In genomic region chr6:32968093-32968769, GRCh38 we compare ENCODE assay signal across 1 cellular context.
TF ChIP-seq lines count a peak whose summit lies in the region.

Gene BRD2 (plus strand): TSS chr6:32968594. CDS start chr6:32972899, 4,305 bp downstream.

TF ChIP-seq in HepG2, 621 proteins besides CTCF, POLR2A, EP300 and RAD21 (continued from another document and continues in another):
- TF ChIP-seq SMYD3 (CRISPR knock-in tag; IDR thresholded peaks at IDR 0.05), result peak; percentile 94
- TF ChIP-seq NR1H2 (CRISPR knock-in tag; IDR thresholded peaks at IDR 0.05; ENCODE audit: borderline replicate concordance, low read depth), result peak; percentile 76; the same call in 1 of the 2 replicates
- TF ChIP-seq, protein P1, sequence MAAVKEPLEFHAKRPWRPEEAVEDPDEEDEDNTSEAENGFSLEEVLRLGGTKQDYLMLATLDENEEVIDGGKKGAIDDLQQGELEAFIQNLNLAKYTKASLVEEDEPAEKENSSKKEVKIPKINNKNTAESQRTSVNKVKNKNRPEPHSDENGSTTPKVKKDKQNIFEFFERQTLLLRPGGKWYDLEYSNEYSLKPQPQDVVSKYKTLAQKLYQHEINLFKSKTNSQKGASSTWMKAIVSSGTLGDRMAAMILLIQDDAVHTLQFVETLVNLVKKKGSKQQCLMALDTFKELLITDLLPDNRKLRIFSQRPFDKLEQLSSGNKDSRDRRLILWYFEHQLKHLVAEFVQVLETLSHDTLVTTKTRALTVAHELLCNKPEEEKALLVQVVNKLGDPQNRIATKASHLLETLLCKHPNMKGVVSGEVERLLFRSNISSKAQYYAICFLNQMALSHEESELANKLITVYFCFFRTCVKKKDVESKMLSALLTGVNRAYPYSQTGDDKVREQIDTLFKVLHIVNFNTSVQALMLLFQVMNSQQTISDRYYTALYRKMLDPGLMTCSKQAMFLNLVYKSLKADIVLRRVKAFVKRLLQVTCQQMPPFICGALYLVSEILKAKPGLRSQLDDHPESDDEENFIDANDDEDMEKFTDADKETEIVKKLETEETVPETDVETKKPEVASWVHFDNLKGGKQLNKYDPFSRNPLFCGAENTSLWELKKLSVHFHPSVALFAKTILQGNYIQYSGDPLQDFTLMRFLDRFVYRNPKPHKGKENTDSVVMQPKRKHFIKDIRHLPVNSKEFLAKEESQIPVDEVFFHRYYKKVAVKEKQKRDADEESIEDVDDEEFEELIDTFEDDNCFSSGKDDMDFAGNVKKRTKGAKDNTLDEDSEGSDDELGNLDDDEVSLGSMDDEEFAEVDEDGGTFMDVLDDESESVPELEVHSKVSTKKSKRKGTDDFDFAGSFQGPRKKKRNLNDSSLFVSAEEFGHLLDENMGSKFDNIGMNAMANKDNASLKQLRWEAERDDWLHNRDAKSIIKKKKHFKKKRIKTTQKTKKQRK (IDR thresholded peaks at IDR 0.05; ENCODE audit: low read length), result no peak
- peak; percentile 98 for TF ChIP-seq POGK (CRISPR knock-in tag; conservative IDR thresholded peaks at IDR 0.05)
- TF ChIP-seq ZBTB7B (CRISPR knock-in tag; IDR thresholded peaks at IDR 0.05), result peak; percentile 90
- TF ChIP-seq SRY (CRISPR knock-in tag; IDR thresholded peaks at IDR 0.05), result peak; percentile 88; the same call in 1 of the 2 replicates
- TF ChIP-seq FOXA3 (CRISPR knock-in tag; IDR thresholded peaks at IDR 0.05), result no peak; the same call in 1 of the 2 replicates
- no peak for TF ChIP-seq ZNF337 (CRISPR knock-in tag; IDR thresholded peaks at IDR 0.05; ENCODE audit: borderline replicate concordance, low read depth)
- peak; percentile 79; the same call in 1 of the 2 replicates for TF ChIP-seq DNMT3B (CRISPR knock-in tag; conservative IDR thresholded peaks at IDR 0.05)
- no peak for TF ChIP-seq ATRX (CRISPR knock-in tag; IDR thresholded peaks at IDR 0.05; ENCODE audit: borderline replicate concordance)
- TF ChIP-seq RBM39 (IDR thresholded peaks at IDR 0.05; ENCODE audit: low read depth, low read length, poor library complexity, severe bottlenecking), result peak; percentile 94
- TF ChIP-seq, protein P2, sequence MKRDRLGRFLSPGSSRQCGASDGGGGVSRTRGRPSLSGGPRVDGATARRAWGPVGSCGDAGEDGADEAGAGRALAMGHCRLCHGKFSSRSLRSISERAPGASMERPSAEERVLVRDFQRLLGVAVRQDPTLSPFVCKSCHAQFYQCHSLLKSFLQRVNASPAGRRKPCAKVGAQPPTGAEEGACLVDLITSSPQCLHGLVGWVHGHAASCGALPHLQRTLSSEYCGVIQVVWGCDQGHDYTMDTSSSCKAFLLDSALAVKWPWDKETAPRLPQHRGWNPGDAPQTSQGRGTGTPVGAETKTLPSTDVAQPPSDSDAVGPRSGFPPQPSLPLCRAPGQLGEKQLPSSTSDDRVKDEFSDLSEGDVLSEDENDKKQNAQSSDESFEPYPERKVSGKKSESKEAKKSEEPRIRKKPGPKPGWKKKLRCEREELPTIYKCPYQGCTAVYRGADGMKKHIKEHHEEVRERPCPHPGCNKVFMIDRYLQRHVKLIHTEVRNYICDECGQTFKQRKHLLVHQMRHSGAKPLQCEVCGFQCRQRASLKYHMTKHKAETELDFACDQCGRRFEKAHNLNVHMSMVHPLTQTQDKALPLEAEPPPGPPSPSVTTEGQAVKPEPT (CRISPR knock-in tag; IDR thresholded peaks at IDR 0.05; ENCODE audit: low read depth), result peak; percentile 81
- TF ChIP-seq, protein P3, sequence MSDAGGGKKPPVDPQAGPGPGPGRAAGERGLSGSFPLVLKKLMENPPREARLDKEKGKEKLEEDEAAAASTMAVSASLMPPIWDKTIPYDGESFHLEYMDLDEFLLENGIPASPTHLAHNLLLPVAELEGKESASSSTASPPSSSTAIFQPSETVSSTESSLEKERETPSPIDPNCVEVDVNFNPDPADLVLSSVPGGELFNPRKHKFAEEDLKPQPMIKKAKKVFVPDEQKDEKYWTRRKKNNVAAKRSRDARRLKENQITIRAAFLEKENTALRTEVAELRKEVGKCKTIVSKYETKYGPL (CRISPR knock-in tag; IDR thresholded peaks at IDR 0.05), result peak; percentile 65; the same call in 1 of the 2 replicates
- TF ChIP-seq THYN1 (CRISPR knock-in tag; IDR thresholded peaks at IDR 0.05; ENCODE audit: borderline replicate concordance, low read depth), result peak; percentile 92; the same call in 1 of the 2 replicates
- peak; percentile 93; the same call in 1 of the 2 replicates for TF ChIP-seq ZNF441 (CRISPR knock-in tag; IDR thresholded peaks at IDR 0.05; ENCODE audit: borderline replicate concordance)
- TF ChIP-seq KDM5A (IDR thresholded peaks at IDR 0.05; ENCODE audit: borderline replicate concordance, low read length), result no peak; the same call in 1 of the 2 replicates
- TF ChIP-seq CEBPG (CRISPR knock-in tag; IDR thresholded peaks at IDR 0.05), result peak; percentile 32; the same call in 1 of the 2 replicates
- peak; percentile 83; the same call in 1 of the 2 replicates for TF ChIP-seq KLF11 (CRISPR knock-in tag; IDR thresholded peaks at IDR 0.05)
- TF ChIP-seq SIN3B (IDR thresholded peaks at IDR 0.05; ENCODE audit: low read length), result no peak
- TF ChIP-seq NFYC (CRISPR knock-in tag; IDR thresholded peaks at IDR 0.05), result no peak
- peak; percentile 48; the same call in 1 of the 2 replicates for TF ChIP-seq CHD2 (IDR thresholded peaks at IDR 0.05; ENCODE audit: low read depth, low read length)
- peak; percentile 41 for TF ChIP-seq NR2F6 (IDR thresholded peaks at IDR 0.05)
- peak; percentile 90 for TF ChIP-seq NR2F6 (CRISPR knock-in tag; IDR thresholded peaks at IDR 0.05)
- 0 out of 2 replicates have a peak, but pooled peaks have one; percentile 27 for TF ChIP-seq PLSCR1 (CRISPR knock-in tag; IDR thresholded peaks at IDR 0.05; ENCODE audit: borderline replicate concordance)
- TF ChIP-seq, protein P4, sequence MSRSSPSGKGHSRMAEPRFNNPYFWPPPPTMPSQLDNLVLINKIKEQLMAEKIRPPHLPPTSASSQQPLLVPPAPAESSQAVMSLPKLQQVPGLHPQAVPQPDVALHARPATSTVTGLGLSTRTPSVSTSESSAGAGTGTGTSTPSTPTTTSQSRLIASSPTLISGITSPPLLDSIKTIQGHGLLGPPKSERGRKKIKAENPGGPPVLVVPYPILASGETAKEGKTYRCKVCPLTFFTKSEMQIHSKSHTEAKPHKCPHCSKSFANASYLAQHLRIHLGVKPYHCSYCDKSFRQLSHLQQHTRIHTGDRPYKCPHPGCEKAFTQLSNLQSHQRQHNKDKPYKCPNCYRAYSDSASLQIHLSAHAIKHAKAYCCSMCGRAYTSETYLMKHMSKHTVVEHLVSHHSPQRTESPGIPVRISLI (CRISPR knock-in tag; IDR thresholded peaks at IDR 0.05; ENCODE audit: borderline replicate concordance), result peak; percentile 25; the same call in 1 of the 2 replicates
- no peak for TF ChIP-seq ZNF180 (CRISPR knock-in tag; IDR thresholded peaks at IDR 0.05; ENCODE audit: borderline replicate concordance, low read depth)
- TF ChIP-seq, protein P5, sequence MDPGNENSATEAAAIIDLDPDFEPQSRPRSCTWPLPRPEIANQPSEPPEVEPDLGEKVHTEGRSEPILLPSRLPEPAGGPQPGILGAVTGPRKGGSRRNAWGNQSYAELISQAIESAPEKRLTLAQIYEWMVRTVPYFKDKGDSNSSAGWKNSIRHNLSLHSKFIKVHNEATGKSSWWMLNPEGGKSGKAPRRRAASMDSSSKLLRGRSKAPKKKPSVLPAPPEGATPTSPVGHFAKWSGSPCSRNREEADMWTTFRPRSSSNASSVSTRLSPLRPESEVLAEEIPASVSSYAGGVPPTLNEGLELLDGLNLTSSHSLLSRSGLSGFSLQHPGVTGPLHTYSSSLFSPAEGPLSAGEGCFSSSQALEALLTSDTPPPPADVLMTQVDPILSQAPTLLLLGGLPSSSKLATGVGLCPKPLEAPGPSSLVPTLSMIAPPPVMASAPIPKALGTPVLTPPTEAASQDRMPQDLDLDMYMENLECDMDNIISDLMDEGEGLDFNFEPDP (CRISPR knock-in tag; conservative IDR thresholded peaks at IDR 0.05), result no peak
- TF ChIP-seq NFE2L1 (CRISPR knock-in tag; IDR thresholded peaks at IDR 0.05; ENCODE audit: borderline replicate concordance), result no peak
- no peak for TF ChIP-seq HMGA1 (CRISPR knock-in tag; conservative IDR thresholded peaks at IDR 0.05)
- no peak for TF ChIP-seq ZNF280D (CRISPR knock-in tag; IDR thresholded peaks at IDR 0.05)
- TF ChIP-seq TP53 (CRISPR knock-in tag; conservative IDR thresholded peaks at IDR 0.05), result peak; percentile 74; the same call in 1 of the 2 replicates
- peak; percentile 93; the same call in 1 of the 2 replicates for TF ChIP-seq ZNF704 (CRISPR knock-in tag; IDR thresholded peaks at IDR 0.05; ENCODE audit: borderline replicate concordance)
- TF ChIP-seq NKX3-1 (CRISPR knock-in tag; IDR thresholded peaks at IDR 0.05), result peak; percentile 94
- no peak for TF ChIP-seq NCOA5 (CRISPR knock-in tag; IDR thresholded peaks at IDR 0.05)
- peak; percentile 15; the same call in 1 of the 2 replicates for TF ChIP-seq CBX5 (CRISPR knock-in tag; IDR thresholded peaks at IDR 0.05; ENCODE audit: borderline replicate concordance)
- TF ChIP-seq ZFAT (CRISPR knock-in tag; conservative IDR thresholded peaks at IDR 0.05), result 0 out of 2 replicates have a peak, but pooled peaks have one; percentile 29
- TF ChIP-seq, protein P6, sequence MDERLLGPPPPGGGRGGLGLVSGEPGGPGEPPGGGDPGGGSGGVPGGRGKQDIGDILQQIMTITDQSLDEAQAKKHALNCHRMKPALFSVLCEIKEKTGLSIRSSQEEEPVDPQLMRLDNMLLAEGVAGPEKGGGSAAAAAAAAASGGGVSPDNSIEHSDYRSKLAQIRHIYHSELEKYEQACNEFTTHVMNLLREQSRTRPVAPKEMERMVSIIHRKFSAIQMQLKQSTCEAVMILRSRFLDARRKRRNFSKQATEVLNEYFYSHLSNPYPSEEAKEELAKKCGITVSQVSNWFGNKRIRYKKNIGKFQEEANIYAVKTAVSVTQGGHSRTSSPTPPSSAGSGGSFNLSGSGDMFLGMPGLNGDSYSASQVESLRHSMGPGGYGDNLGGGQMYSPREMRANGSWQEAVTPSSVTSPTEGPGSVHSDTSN (CRISPR knock-in tag; IDR thresholded peaks at IDR 0.05), result 0 out of 2 replicates have a peak, but pooled peaks have one; percentile 36
- TF ChIP-seq ZNF770 (CRISPR knock-in tag; IDR thresholded peaks at IDR 0.05), result peak; percentile 71
- TF ChIP-seq MAF1 (CRISPR knock-in tag; IDR thresholded peaks at IDR 0.05; ENCODE audit: borderline replicate concordance), result 0 out of 2 replicates have a peak, but pooled peaks have one; percentile 70
- no peak for TF ChIP-seq PCBP2 (optimal IDR thresholded peaks at IDR 0.05; ENCODE audit: low read depth, low read length, poor library complexity, severe bottlenecking)
- peak; percentile 78; the same call in 1 of the 2 replicates for TF ChIP-seq CBFB (CRISPR knock-in tag; IDR thresholded peaks at IDR 0.05)
